ENCODE assay signal across 8 cellular contexts in genomic region chr19:15418588-15419412, GRCh38. TPM values are rescaled to one million over a fixed set of nuclear protein-coding genes. Genes with fewer than 3 reads are reported as not detected.
A peak's percentile ranks its signal among the peaks of the same experiment; 100 is the strongest.
DNase-seq lines count a peak whose midpoint lies in the region; ATAC-seq and TF ChIP-seq lines count a peak whose summit lies in the region.

AKAP8L (minus strand) TSS chr19:15418988; CDS start chr19:15418923, 65 bp downstream.

- peak within 1 kb of the TSS; percentile 73 to 89 for H3K27ac ChIP-seq in SK-N-SH (ENCODE audit: low read depth in 2 of 2, low read length in 1 of 2)
- peak within 1 kb of the TSS; percentile 64 to 93 (median 92) for H3K27ac ChIP-seq in gastroesophageal sphincter
- peak within 1 kb of the TSS; percentile 84 for H3K27ac ChIP-seq in neutrophil
- H3K27ac ChIP-seq in substantia nigra (ENCODE audit: low read depth, low read length, poor library complexity, severe bottlenecking): peak within 1 kb of the TSS; percentile 77

- H3K36me3 ChIP-seq in SK-N-SH (replicated peaks in 1 of 2; ENCODE audit: control insufficient read depth in 1 of 2, insufficient read depth in 2 of 2, low read length in 1 of 2) (peaks cover 22 to 36% of the 10 kb centered on the region in 2 experiments), gastroesophageal sphincter (peaks cover 0 to 34% of the 10 kb centered on the region in 2 donors), neutrophil (peaks cover 27% of the 10 kb centered on the region)

- TF ChIP-seq CTCF in GM10248 (IDR thresholded peaks at IDR 0.05; ENCODE audit: control extremely low read depth, extremely low read depth, low read depth, missing control alignments): peak; percentile 85
- peak; percentile 66 for TF ChIP-seq CTCF in SK-N-SH (IDR thresholded peaks at IDR 0.05)
- TF ChIP-seq CTCF in gastroesophageal sphincter (IDR thresholded peaks at IDR 0.05): peak in 3 of 4 experiments; percentile 52 to 69 (median 54)
- peak; percentile 97 for TF ChIP-seq CTCF in neutrophil (IDR thresholded peaks at IDR 0.05)

- CTCF ChIA-PET in GM10248 (lab: Yijun Ruan, JAX) (interaction anchor here (0.7 to 4.0 kb wide), 36 partner anchors 9 to 327 kb away, joined by 3 to 50 read pairs (median 4); partner anchors contain the start of genes AKAP8, PGLYRP2 and RASAL3), SK-N-SH (lab: Yijun Ruan, JAX) (interaction anchor here (0.8 to 3.1 kb wide), 24 partner anchors 11 to 294 kb away, joined by 3 to 19 read pairs (median 4); partner anchors contain the start of gene AKAP8)

- peaks cover 10% of the 10 kb centered on the region for H3F3A ChIP-seq in SK-N-SH (replicated peaks; ENCODE audit: insufficient read depth)

- H4K20me1 ChIP-seq in SK-N-SH (ENCODE audit: insufficient read depth): peaks cover 39% of the 10 kb centered on the region

- no peaks in the 10 kb centered on the region for H3K27me3 ChIP-seq in SK-N-SH (ENCODE audit: insufficient read depth)
- H3K27me3 ChIP-seq in gastroesophageal sphincter: no peaks in the 10 kb centered on the region
- no peaks in the 10 kb centered on the region for H3K27me3 ChIP-seq in neutrophil

- TF ChIP-seq POLR2A in gastroesophageal sphincter (IDR thresholded peaks at IDR 0.05): peak; percentile 79 to 84

- H2AFZ ChIP-seq in SK-N-SH (ENCODE audit: low read depth): peak within 1 kb of the TSS; percentile 54; the same call in 1 of the 2 replicates

- DNase-seq in GM10248 (ENCODE audit: extremely low spot score) (peak; percentile 100), NCI-H1048 (lab: John Stamatoyannopoulos, UW) (peak; percentile 96), SK-N-SH (peak; percentile 97), substantia nigra (lab: John Stamatoyannopoulos, UW) (peak; percentile 84 to 100 (median 96))
- DNase-seq in activated naive CD4-positive, alpha-beta T cell treated with anti-CD3 and anti-CD28 coated beads, Interleukin-2, amount 50 U/mL, for 16 hours: peak; percentile 99

- H3K4me1 ChIP-seq in SK-N-SH (ENCODE audit: control insufficient read depth in 1 of 2, insufficient read depth in 2 of 2, low read depth in 1 of 2, low read length in 1 of 2): peaks cover 10 to 42% of the 10 kb centered on the region in 2 experiments; a peak in 3 of 4 replicates
- peaks cover 3 to 58% (median 25%) of the 10 kb centered on the region in 3 donors for H3K4me1 ChIP-seq in gastroesophageal sphincter
- H3K4me1 ChIP-seq in neutrophil (ENCODE audit: control insufficient read depth in 1 of 2, insufficient read depth in 1 of 2, low read depth in 1 of 2, low read length in 1 of 2): peaks cover 22 to 25% of the 10 kb centered on the region in 2 experiments

- TF ChIP-seq EP300 in SK-N-SH (IDR thresholded peaks at IDR 0.05; ENCODE audit: borderline replicate concordance in 1 of 2, low read depth in 1 of 2, low read length in 1 of 2): no peak
- TF ChIP-seq EP300 in gastroesophageal sphincter (IDR thresholded peaks at IDR 0.05): no peak

- ATAC-seq in HG02571 (IDR thresholded peaks at IDR 0.05; ENCODE audit: unreplicated experiment) (peak; percentile 94), gastroesophageal sphincter (peak; percentile 99)

- peak within 1 kb of the TSS; percentile 87 for H3K9ac ChIP-seq in SK-N-SH

- H3K9me2 ChIP-seq in SK-N-SH: no peaks in the 10 kb centered on the region

- peak within 1 kb of the TSS; percentile 93 to 94 for H3K4me3 ChIP-seq in SK-N-SH (ENCODE audit: low read depth in 2 of 2, low read length in 1 of 2)
- H3K4me3 ChIP-seq in gastroesophageal sphincter: peak within 1 kb of the TSS; percentile 87 to 99
- H3K4me3 ChIP-seq in neutrophil (ENCODE audit: low read depth in 1 of 2, low read length in 1 of 2): peak within 1 kb of the TSS; percentile 97 to 99

- POLR2A ChIA-PET in GM10248 (lab: Yijun Ruan, JAX): interaction anchor here (0.5 to 1.8 kb wide), 13 partner anchors 9 to 882 kb away, joined by 3 to 18 read pairs (median 4); partner anchors contain the start of gene AKAP8
- POLR2A ChIA-PET in SK-N-SH (lab: Yijun Ruan, JAX): interaction anchor here (0.6 to 2.2 kb wide), 12 partner anchors 8 to 412 kb away, joined by 3 to 15 read pairs (median 5); partner anchors contain the start of gene AKAP8

- 2% methylated on average over 38 of the region's 61 CpGs for WGBS in SK-N-SH (ENCODE audit: low lambda C conversion rate)
- WGBS in gastroesophageal sphincter (ENCODE audit: low coverage in 1 of 2), 2 donors: 0% methylated on average over 3 to 9 of the region's 61 CpGs

- H3K4me2 ChIP-seq in SK-N-SH: peak within 1 kb of the TSS; percentile 89

- H3K9me3 ChIP-seq in SK-N-SH (no peaks in the 10 kb centered on the region), gastroesophageal sphincter (peaks cover 0 to 8% (median 0%) of the 10 kb centered on the region in 3 donors), neutrophil (no peaks in the 10 kb centered on the region)

- TF ChIP-seq RAD21 in SK-N-SH (IDR thresholded peaks at IDR 0.05; ENCODE audit: low read length): peak; percentile 73

- peaks cover 50% of the 10 kb centered on the region for H3K79me2 ChIP-seq in SK-N-SH (ENCODE audit: insufficient read depth)

TF ChIP-seq in SK-N-SH, 30 proteins besides CTCF, POLR2A, EP300 and RAD21 (continues in another document):
- TF ChIP-seq YY1 (IDR thresholded peaks at IDR 0.05; ENCODE audit: low read depth): peak; percentile 90
- no peak for TF ChIP-seq GATA2 (CRISPR knock-in tag; IDR thresholded peaks at IDR 0.05)
- TF ChIP-seq MXI1 (IDR thresholded peaks at IDR 0.05; ENCODE audit: low read depth, low read length): peak; percentile 72; the same call in 1 of the 2 replicates
- no peak for TF ChIP-seq USF1 (IDR thresholded peaks at IDR 0.05; ENCODE audit: borderline replicate concordance, low read depth)
- TF ChIP-seq, protein P1, sequence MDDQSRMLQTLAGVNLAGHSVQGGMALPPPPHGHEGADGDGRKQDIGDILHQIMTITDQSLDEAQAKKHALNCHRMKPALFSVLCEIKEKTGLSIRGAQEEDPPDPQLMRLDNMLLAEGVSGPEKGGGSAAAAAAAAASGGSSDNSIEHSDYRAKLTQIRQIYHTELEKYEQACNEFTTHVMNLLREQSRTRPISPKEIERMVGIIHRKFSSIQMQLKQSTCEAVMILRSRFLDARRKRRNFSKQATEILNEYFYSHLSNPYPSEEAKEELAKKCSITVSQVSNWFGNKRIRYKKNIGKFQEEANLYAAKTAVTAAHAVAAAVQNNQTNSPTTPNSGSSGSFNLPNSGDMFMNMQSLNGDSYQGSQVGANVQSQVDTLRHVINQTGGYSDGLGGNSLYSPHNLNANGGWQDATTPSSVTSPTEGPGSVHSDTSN (IDR thresholded peaks at IDR 0.05): peak; percentile 100
- no peak for TF ChIP-seq FOXM1 (IDR thresholded peaks at IDR 0.05; ENCODE audit: low read depth)
- peak; percentile 70; the same call in 1 of the 2 replicates for TF ChIP-seq RCOR1 (IDR thresholded peaks at IDR 0.05; ENCODE audit: low read length)
- TF ChIP-seq SIN3A (IDR thresholded peaks at IDR 0.05; ENCODE audit: borderline replicate concordance, low read depth, low read length): peak; percentile 71; the same call in 1 of the 2 replicates
- TF ChIP-seq SMC3 (IDR thresholded peaks at IDR 0.05; ENCODE audit: low read depth, low read length): peak; percentile 73
- TF ChIP-seq TAF1 (IDR thresholded peaks at IDR 0.05; ENCODE audit: borderline replicate concordance, low read depth, low read length): peak; percentile 53; the same call in 1 of the 2 replicates
- no peak for TF ChIP-seq NRF1 (IDR thresholded peaks at IDR 0.05; ENCODE audit: low read depth, low read length)
- no peak; the same call in 1 of the 2 replicates for TF ChIP-seq FOSL2 (IDR thresholded peaks at IDR 0.05; ENCODE audit: borderline replicate concordance, low read depth)
- peak; percentile 60 for TF ChIP-seq MAX (IDR thresholded peaks at IDR 0.05; ENCODE audit: low read depth)
- TF ChIP-seq JUND (IDR thresholded peaks at IDR 0.05): no peak
- peak; percentile 73 for TF ChIP-seq POLR2AphosphoS5 (IDR thresholded peaks at IDR 0.05; ENCODE audit: low read depth, low read length)
- 0 out of 2 replicates have a peak, but pooled peaks have one; percentile 15 for TF ChIP-seq REST (IDR thresholded peaks at IDR 0.05; ENCODE audit: low read depth, low read length)

RNA-seq across cellular contexts. Expression of gene AKAP8L, which starts in this region (rescaled TPM):
- 44.7 and 46.1 TPM in 2 replicates for polyA plus RNA-seq in SK-N-SH (2012; rRNA removed)
- 17.5 and 18.8 TPM in 2 replicates for polyA plus RNA-seq in SK-N-SH (2012; cell fraction: cytosol; rRNA removed)
- polyA plus RNA-seq in SK-N-SH (2012; cell fraction: nucleus; rRNA removed): 219 and 280 TPM in 2 replicates
- total RNA-seq in gastroesophageal sphincter: 100 to 1,000 TPM in 1 of 4 donors, 10 to 100 TPM in 3; 61.3 to 102 (median 70.1) TPM

Comparison
In these comparisons a context has a peak if more than half of its experiments do, and no peak if none do; other contexts are left out.
1. Peak in every context shown above with its lines: DNase-seq, ATAC-seq, H3K4me3 ChIP-seq and H3K27ac ChIP-seq.